8 cellular contexts compared by ENCODE assay signal in the genomic region with DNA sequence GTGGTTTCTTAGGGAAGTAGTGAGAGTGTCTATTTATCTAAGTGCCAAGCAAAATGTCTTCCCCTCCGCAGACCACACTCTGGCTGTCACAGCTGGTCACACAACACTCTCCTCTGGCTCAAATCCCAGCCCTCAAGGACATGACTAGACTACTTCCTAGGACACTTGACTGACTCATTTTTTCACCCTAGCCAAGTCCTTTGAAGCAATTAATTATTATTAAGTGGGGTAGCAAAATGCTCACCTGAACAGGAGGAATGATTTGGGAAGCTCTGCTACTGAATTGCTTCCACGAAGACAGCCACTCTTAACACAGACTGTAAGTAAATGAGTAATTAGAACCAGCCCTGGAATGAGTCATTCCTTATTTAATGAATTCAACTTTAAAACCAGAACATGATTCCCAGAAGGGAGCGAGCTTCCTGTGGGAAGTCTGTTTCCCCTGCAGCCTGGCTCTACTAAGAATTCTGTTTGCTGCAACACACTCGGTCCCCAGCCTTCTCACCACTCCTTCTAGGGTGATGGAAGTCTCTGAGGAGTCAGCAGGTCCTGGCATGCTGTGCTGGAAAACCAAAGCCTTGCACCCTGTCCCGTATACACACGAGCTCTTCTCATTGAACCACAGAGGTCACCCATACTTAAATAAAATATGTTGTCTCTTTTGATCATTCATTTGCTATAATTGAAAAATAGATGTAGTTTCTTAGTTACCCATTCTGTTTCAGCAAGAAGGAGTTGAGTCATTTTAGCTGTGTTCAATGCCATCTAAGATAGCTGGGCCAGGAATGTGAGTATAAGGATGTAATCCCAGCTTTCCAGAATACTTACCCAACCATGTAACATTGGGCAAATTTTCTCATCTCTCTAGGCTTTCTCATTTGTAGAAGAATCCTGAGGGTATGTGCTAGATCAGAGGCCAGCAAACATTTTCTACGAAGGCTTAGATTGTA.
DNase-seq lines count a peak whose midpoint lies in the region; ATAC-seq and TF ChIP-seq lines count a peak whose summit lies in the region.

No MANE protein-coding gene starts in this region.

- no peaks in the 10 kb centered on the region for H3K36me3 Mint-ChIP-seq in activated CD4-positive, alpha-beta T cell treated with anti-CD3 and anti-CD28 coated beads, Interleukin-2, amount 10 ng/mL, durations not matched to agents 7 days and 5 days (ENCODE audit: low read depth)

- H3K9me3 Mint-ChIP-seq in activated CD4-positive, alpha-beta T cell treated with anti-CD3 and anti-CD28 coated beads, Interleukin-2, amount 10 ng/mL, durations not matched to agents 7 days and 5 days, result no peaks in the 10 kb centered on the region

- CTCF ChIA-PET in activated CD4-positive, alpha-beta T cell treated with anti-CD3 and anti-CD28 coated beads, Interleukin-2, amount 10 ng/mL, durations not matched to agents 7 days and 5 days (lab: Charles Lee), result no interaction called here

- intact Hi-C loops in sciatic nerve (cut with DNase I), result no loop called here

- POLR2A ChIA-PET in activated CD4-positive, alpha-beta T cell treated with anti-CD3 and anti-CD28 coated beads, Interleukin-2, amount 10 ng/mL, durations not matched to agents 7 days and 5 days (lab: Charles Lee), result no interaction called here

- DNase-seq in OCI-M1 (lab: John Stamatoyannopoulos, UW), result peak; percentile 18
- DNase-seq in fibroblast of the aortic adventitia (ENCODE audit: low read depth), result peak; percentile 60
- no peak for DNase-seq in sciatic nerve (ENCODE audit: low spot score)
- no peak for DNase-seq in activated naive CD4-positive, alpha-beta T cell (lab: John Stamatoyannopoulos, UW)
- DNase-seq in activated CD4-positive, alpha-beta T cell treated with anti-CD3 and anti-CD28 coated beads, Interleukin-2, amount 10 ng/mL, durations not matched to agents 7 days and 5 days, result no peak
- no peak for DNase-seq in NCI-H128 (lab: John Stamatoyannopoulos, UW; ENCODE audit: unreplicated experiment)
- no peak for DNase-seq in NCI-H2081 (lab: John Stamatoyannopoulos, UW)

- no peaks in the 10 kb centered on the region for H3K4me1 Mint-ChIP-seq in activated CD4-positive, alpha-beta T cell treated with anti-CD3 and anti-CD28 coated beads, Interleukin-2, amount 10 ng/mL, durations not matched to agents 7 days and 5 days

- peak; percentile 57 for ATAC-seq in GM19452 (IDR thresholded peaks at IDR 0.05; ENCODE audit: unreplicated experiment)
- peak; percentile 72 for ATAC-seq in sciatic nerve

- H3K27ac Mint-ChIP-seq in activated CD4-positive, alpha-beta T cell treated with anti-CD3 and anti-CD28 coated beads, Interleukin-2, amount 10 ng/mL, durations not matched to agents 7 days and 5 days, result no peak overlapping the region

- H3K4me3 ChIP-seq in fibroblast of the aortic adventitia (ENCODE audit: low read depth, low read length), result no peak overlapping the region

- no peaks in the 10 kb centered on the region for H3K27me3 Mint-ChIP-seq in activated CD4-positive, alpha-beta T cell treated with anti-CD3 and anti-CD28 coated beads, Interleukin-2, amount 10 ng/mL, durations not matched to agents 7 days and 5 days

- no peak overlapping the region for H3K4me3 Mint-ChIP-seq in activated CD4-positive, alpha-beta T cell treated with anti-CD3 and anti-CD28 coated beads, Interleukin-2, amount 10 ng/mL, durations not matched to agents 7 days and 5 days

- no peak for TF ChIP-seq CTCF in fibroblast of the aortic adventitia (IDR thresholded peaks at IDR 0.05; ENCODE audit: insufficient read depth, low read length)

Comparison
In these comparisons a context has a peak if more than half of its experiments do, and no peak if none do; other contexts are left out.
1. DNase-seq: peak in OCI-M1 (single experiment) and fibroblast of the aortic adventitia (single experiment); none in sciatic nerve (single experiment), activated naive CD4-positive, alpha-beta T cell (0 of 4), activated CD4-positive, alpha-beta T cell treated with anti-CD3 and anti-CD28 coated beads, Interleukin-2, amount 10 ng/mL, durations not matched to agents 7 days and 5 days (single experiment), NCI-H128 (single experiment) and NCI-H2081 (0 of 2).